In genomic region chr21:36981977-36982700, GRCh38 we compare ENCODE assay signal across 35 cellular contexts. TPM values are rescaled to one million over a fixed set of nuclear protein-coding genes. Genes with fewer than 3 reads are reported as not detected.
"Had no signal": no experiment of that assay in that cellular context is flagged by ENCODE, and none has a peak within 500 bp of the region (broad histone marks: within the 10 kb centered on the region; RNA-seq: fewer than 3 reads in every experiment).

No MANE protein-coding gene starts in this region.

- H3K9me3 Mint-ChIP-seq: activated B cell treated with CpG ODN at 0.5 μM for 24 hours; activated CD8-positive, alpha-beta T cell treated with anti-CD3 and anti-CD28 coated beads for 36 hours; activated T-cell treated with anti-CD3 and anti-CD28 coated beads, Interleukin-2, amount 50 U/mL, for 4 hours; activated T-helper 17 cell treated with anti-CD3 and anti-CD28 coated beads, Interleukin-2, amount 50 U/mL, for 72 hours; central memory CD8-positive, alpha-beta T cell; dendritic cell treated with granulocyte-macrophage colony-stimulating factor and Interleukin-4, amounts not matched to agents 40 ng/mL and 50 ng/mL, for 4 days; T-helper 1 cell treated with Interleukin-12 subunit alpha and Interleukin-12 subunit beta and Interleukin-4 antibody, amounts not matched to agents 30 μg/mL and 1 μg/mL, for 36 hours had no signal

- H3K27me3 Mint-ChIP-seq: activated naive CD8-positive, alpha-beta T cell; central memory CD8-positive, alpha-beta T cell had no signal

- H3K36me3 Mint-ChIP-seq: activated naive CD8-positive, alpha-beta T cell had no signal

- H3K4me3 Mint-ChIP-seq: activated CD8-positive, alpha-beta T cell treated with anti-CD3 and anti-CD28 coated beads for 36 hours; activated T-cell treated with anti-CD3 and anti-CD28 coated beads, Interleukin-2, amount 50 U/mL, for 4 hours; activated T-helper 17 cell treated with anti-CD3 and anti-CD28 coated beads, Interleukin-2, amount 50 U/mL, for 72 hours; central memory CD8-positive, alpha-beta T cell; dendritic cell treated with granulocyte-macrophage colony-stimulating factor and Interleukin-4, amounts not matched to agents 40 ng/mL and 50 ng/mL, for 4 days; T-helper 1 cell treated with Interleukin-12 subunit alpha and Interleukin-12 subunit beta and Interleukin-4 antibody, amounts not matched to agents 30 μg/mL and 1 μg/mL, for 36 hours had no signal

- H3K27ac Mint-ChIP-seq: activated B cell treated with CpG ODN at 0.5 μM for 24 hours; activated CD8-positive, alpha-beta T cell treated with anti-CD3 and anti-CD28 coated beads for 36 hours; activated naive CD8-positive, alpha-beta T cell; activated T-helper 17 cell treated with anti-CD3 and anti-CD28 coated beads, Interleukin-2, amount 50 U/mL, for 72 hours; dendritic cell treated with granulocyte-macrophage colony-stimulating factor and Interleukin-4, amounts not matched to agents 40 ng/mL and 50 ng/mL, for 4 days; endodermal cell; T-helper 1 cell treated with Interleukin-12 subunit alpha and Interleukin-12 subunit beta and Interleukin-4 antibody, amounts not matched to agents 30 μg/mL and 1 μg/mL, for 36 hours had no signal

- H3K36me3 ChIP-seq: brain microvascular endothelial cell, esophagus muscularis mucosa, gastroesophageal sphincter, heart right ventricle, WERI-Rb-1 had no signal

- H3K4me1 ChIP-seq: foreskin keratinocyte had no signal

- H3K27ac ChIP-seq: brain microvascular endothelial cell, coronary artery, esophagus muscularis mucosa, foreskin keratinocyte, gastroesophageal sphincter, heart right ventricle, WERI-Rb-1 had no signal

- H3K4me3 ChIP-seq: coronary artery, esophagus muscularis mucosa, gastroesophageal sphincter, heart right ventricle had no signal

- ATAC-seq: activated CD4-positive, CD25-positive, alpha-beta regulatory T cell treated with anti-CD3 and anti-CD28 coated beads, Interleukin-2, amount 50 U/mL, for 24 hours; activated CD8-positive, alpha-beta T cell treated with anti-CD3 and anti-CD28 coated beads for 36 hours; activated T-cell treated with anti-CD3 and anti-CD28 coated beads, Interleukin-2, amount 50 U/mL, for 4 hours; activated T-helper 17 cell treated with anti-CD3 and anti-CD28 coated beads, Interleukin-2, amount 50 U/mL, for 72 hours; foreskin keratinocyte; gastroesophageal sphincter; heart right ventricle had no signal

- H3K9me3 ChIP-seq: esophagus muscularis mucosa, gastroesophageal sphincter, heart right ventricle had no signal

- H3K27me3 ChIP-seq: brain microvascular endothelial cell, esophagus muscularis mucosa, foreskin keratinocyte, gastroesophageal sphincter had no signal

- DNase-seq: activated B cell treated with CpG ODN at 0.5 μM for 24 hours; activated CD4-positive, alpha-beta T cell treated with anti-CD3 and anti-CD28 coated beads for 48 hours; activated CD4-positive, alpha-beta T cell treated with anti-CD3 and anti-CD28 coated beads, Interleukin-2, amount 50 U/mL, for 1 hour; activated CD4-positive, alpha-beta T cell treated with anti-CD3 and anti-CD28 coated beads, Interleukin-2, amount 50 U/mL, for 48 hours; activated CD8-positive, alpha-beta memory T cell treated with anti-CD3 and anti-CD28 coated beads for 24 hours; activated CD8-positive, alpha-beta T cell treated with anti-CD3 and anti-CD28 coated beads for 36 hours; activated effector memory CD4-positive, alpha-beta T cell treated with Interleukin-2 at 50 U/mL for 16 hours; activated gamma-delta T cell treated with Interleukin-2 at 50 U/mL for 16 hours; activated naive CD4-positive, alpha-beta T cell treated with anti-CD3 and anti-CD28 coated beads, Interleukin-2, amount 50 U/mL, for 16 hours; activated naive CD4-positive, alpha-beta T cell treated with Interleukin-2 at 50 U/mL for 16 hours; activated T-cell treated with anti-CD3 and anti-CD28 coated beads, Interleukin-2, amount 50 U/mL, for 4 hours; amniotic stem cell; anterior cingulate cortex; brain microvascular endothelial cell; dorsolateral prefrontal cortex; effector memory CD4-positive, alpha-beta T cell; endodermal cell; erythroblast; foreskin keratinocyte; heart right ventricle; T1000; WERI-Rb-1 had no signal

RNA-seq across cellular contexts. Expression of gene RIPPLY3, which starts 24.4 kb away (rescaled TPM):
- total RNA-seq: activated B cell treated with CpG ODN at 0.5 μM for 24 hours; activated CD8-positive, alpha-beta T cell treated with anti-CD3 and anti-CD28 coated beads for 36 hours; activated T-cell treated with anti-CD3 and anti-CD28 coated beads, Interleukin-2, amount 50 U/mL, for 4 hours; astrocyte; cardiac septum; esophagus muscularis mucosa; gastroesophageal sphincter; glomerular endothelial cell; heart right ventricle; T-helper 2 cell treated with Interferon-gamma antibody and Interleukin-4, amounts not matched to agents 100 ng/mL and 5 ng/mL, for 36 hours had no signal
